In the genomic region with DNA sequence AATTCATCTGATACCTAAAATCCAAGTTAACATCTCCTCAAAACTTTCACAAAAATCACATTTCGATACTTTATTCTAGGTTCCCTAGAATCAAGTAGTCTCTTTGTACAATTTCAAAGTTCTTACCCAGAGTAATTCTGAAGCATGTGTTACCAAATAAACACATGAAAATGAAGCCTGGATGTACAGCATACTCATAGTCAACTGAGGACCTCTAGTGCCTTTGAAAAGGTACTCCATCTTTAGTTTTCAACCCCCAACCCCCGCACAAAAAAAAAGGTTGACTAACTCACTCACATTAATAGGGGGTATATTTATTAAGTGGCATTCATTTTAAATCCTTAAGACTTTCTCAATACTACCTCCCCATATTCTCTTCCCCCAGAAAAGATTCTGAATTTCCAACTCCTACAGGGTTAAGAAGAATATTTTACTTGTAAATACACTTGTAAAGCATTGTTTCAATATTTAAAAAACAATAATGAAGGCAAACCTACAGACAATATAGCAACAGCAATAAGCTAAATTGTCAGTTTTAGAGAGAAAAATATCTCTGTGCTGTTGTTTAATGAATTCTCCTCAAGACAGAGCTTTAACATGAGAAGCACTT, we compare ENCODE assay signal across 8 cellular contexts. TPM values are rescaled to one million over a fixed set of nuclear protein-coding genes. Genes with fewer than 3 reads are reported as not detected.
DNase-seq lines count a peak whose midpoint lies in the region; ATAC-seq and TF ChIP-seq lines count a peak whose summit lies in the region.

No MANE protein-coding gene starts in this region.

- H3K9me3 Mint-ChIP-seq in GM23338: no peaks in the 10 kb centered on the region
- H3K9me3 Mint-ChIP-seq in naive thymus-derived CD4-positive, alpha-beta T cell: peaks cover 0 to 3% (median 0%) of the 10 kb centered on the region in 11 donors

- POLR2A ChIA-PET in naive thymus-derived CD4-positive, alpha-beta T cell (lab: Charles Lee): interaction anchor here (1.2 kb wide), 1 partner anchor 158 kb away, joined by 3 read pairs; no protein-coding TSS in a partner anchor

- in situ Hi-C loops in SK-MEL-5 (cut with HindIII; ENCODE audit: low pct_unique_long_range_greater_than_20kb, low sequenced_read_pairs): no loop called here

- peaks cover 9% of the 10 kb centered on the region; the same call in 2 of the 3 replicates for H3K4me1 Mint-ChIP-seq in GM23338
- peaks cover 18 to 79% (median 64%) of the 10 kb centered on the region in 7 donors for H3K4me1 Mint-ChIP-seq in naive thymus-derived CD4-positive, alpha-beta T cell

- intact Hi-C loops in naive thymus-derived CD4-positive, alpha-beta T cell (cut with micrococcal nuclease): loop anchor here (1.0 to 10.0 kb wide), 7 partner anchors 10 to 1101 kb away; no protein-coding TSS in a partner anchor

- H3K27ac Mint-ChIP-seq in GM23338: peak overlapping the region; percentile 32; the same call in 1 of the 2 replicates
- peak overlapping the region in 7 of 9 donors; percentile 32 to 83 (median 46) for H3K27ac Mint-ChIP-seq in naive thymus-derived CD4-positive, alpha-beta T cell

- no peaks in the 10 kb centered on the region for H3K36me3 Mint-ChIP-seq in GM23338 (ENCODE audit: low read depth)
- peaks cover 0 to 18% (median 10%) of the 10 kb centered on the region in 5 donors for H3K36me3 Mint-ChIP-seq in naive thymus-derived CD4-positive, alpha-beta T cell

- H3K9me2 ChIP-seq in GM23338 (ENCODE audit: insufficient read depth): no peaks in the 10 kb centered on the region

- H4K20me1 ChIP-seq in GM23338 (replicated peaks; ENCODE audit: insufficient read depth): no peaks in the 10 kb centered on the region

- no peak overlapping the region for H2AFZ ChIP-seq in GM23338

- H3F3A ChIP-seq in GM23338 (replicated peaks; ENCODE audit: low read depth): no peaks in the 10 kb centered on the region

- TF ChIP-seq CTCF in GM23338 (conservative IDR thresholded peaks at IDR 0.05; ENCODE audit: low read depth in 2 of 2): peak; percentile 70
- peak; percentile 72 for TF ChIP-seq CTCF in LNCAP (IDR thresholded peaks at IDR 0.05)
- peak; percentile 69 for TF ChIP-seq CTCF in epithelial cell of esophagus (IDR thresholded peaks at IDR 0.05; ENCODE audit: insufficient read depth, low read depth, low read length, missing control alignments)

- H3K27me3 Mint-ChIP-seq in GM23338 (ENCODE audit: insufficient read depth, low read depth, poor library complexity): no peaks in the 10 kb centered on the region
- H3K27me3 Mint-ChIP-seq in naive thymus-derived CD4-positive, alpha-beta T cell: no peaks in the 10 kb centered on the region

- H3K79me2 ChIP-seq in GM23338 (replicated peaks; ENCODE audit: insufficient read depth): no peaks in the 10 kb centered on the region

- H3K4me1 ChIP-seq in GM23338 (ENCODE audit: insufficient read depth): peaks cover 4% of the 10 kb centered on the region; the same call in 1 of the 2 replicates
- H3K4me1 ChIP-seq in naive thymus-derived CD4-positive, alpha-beta T cell (ENCODE audit: control insufficient read depth in 2 of 2, insufficient read depth in 2 of 2, low read length in 2 of 2): peaks cover 0 to 4% of the 10 kb centered on the region in 2 donors

- no peak overlapping the region for H3K4me3 Mint-ChIP-seq in GM23338
- peak overlapping the region in 4 of 10 donors; percentile 19 to 63 (median 35) for H3K4me3 Mint-ChIP-seq in naive thymus-derived CD4-positive, alpha-beta T cell

- no peak overlapping the region for H3K27ac ChIP-seq in GM23338 (ENCODE audit: low read depth)
- no peak overlapping the region for H3K27ac ChIP-seq in naive thymus-derived CD4-positive, alpha-beta T cell (ENCODE audit: low read depth, low read length)

- no peaks in the 10 kb centered on the region for H3K9me3 ChIP-seq in naive thymus-derived CD4-positive, alpha-beta T cell (ENCODE audit: control insufficient read depth in 2 of 3, low read length in 3 of 3)

- H3K4me3 ChIP-seq in GM23338 (no peak overlapping the region), epithelial cell of esophagus (ENCODE audit: low read length) (no peak overlapping the region)
- H3K4me3 ChIP-seq in naive thymus-derived CD4-positive, alpha-beta T cell (ENCODE audit: low read length): no peak overlapping the region

- DNase-seq in activated gamma-delta T cell treated with Interleukin-2 at 50 U/mL for 16 hours: peak; percentile 7
- no peak for DNase-seq in activated gamma-delta T cell (lab: John Stamatoyannopoulos, UW)
- peak; percentile 67 for DNase-seq in GM23338 (ENCODE audit: low spot score)
- peak; percentile 69 for DNase-seq in SK-MEL-5 (ENCODE audit: low read depth, low spot score)
- DNase-seq in epithelial cell of esophagus (ENCODE audit: low read depth): peak; percentile 60
- DNase-seq in naive thymus-derived CD4-positive, alpha-beta T cell: peak in 7 of 9 donors; percentile 23 to 62 (median 47)

- no peaks in the 10 kb centered on the region for H3K36me3 ChIP-seq in GM23338 (ENCODE audit: insufficient read depth)
- H3K36me3 ChIP-seq in naive thymus-derived CD4-positive, alpha-beta T cell (ENCODE audit: control insufficient read depth in 2 of 3, insufficient read depth in 3 of 3, low read length in 3 of 3): peaks cover 0 to under 1% (median 0%) of the 10 kb centered on the region in 3 experiments

- no peaks in the 10 kb centered on the region for H3K27me3 ChIP-seq in GM23338 (ENCODE audit: insufficient read depth)
- no peaks in the 10 kb centered on the region for H3K27me3 ChIP-seq in naive thymus-derived CD4-positive, alpha-beta T cell (ENCODE audit: control insufficient read depth in 2 of 2, insufficient read depth in 2 of 2, low read length in 2 of 2)

- CTCF ChIA-PET in naive thymus-derived CD4-positive, alpha-beta T cell (lab: Charles Lee): interaction anchor here (0.8 to 0.9 kb wide), 2 partner anchors 9 to 14 kb away, joined by 3 to 4 read pairs; no protein-coding TSS in a partner anchor

- peak; percentile 56; the same call in 2 of the 3 replicates for ATAC-seq in GM23338
- ATAC-seq in naive thymus-derived CD4-positive, alpha-beta T cell: peak; percentile 88
- ATAC-seq in HG03045 (IDR thresholded peaks at IDR 0.05; ENCODE audit: unreplicated experiment): no peak

- no peak overlapping the region for H3K4me2 ChIP-seq in GM23338

TF ChIP-seq in GM23338, 12 proteins besides CTCF, POLR2A, EP300 and RAD21 (continues in another document):
- no peak for TF ChIP-seq NANOG (IDR thresholded peaks at IDR 0.05; ENCODE audit: borderline replicate concordance)

RNA-seq across cellular contexts. Expression of gene PLN, which starts 3.1 kb away (rescaled TPM):
- not detected in 2 replicates for total RNA-seq in GM23338 (2014; rRNA removed; shearing (Covaris generic))
- polyA plus RNA-seq in GM23338 (2016; fragmentation: Nextera tagmentation; extraction: Ambion mirVana): 0.10 TPM in 1 of 2 replicates, not detected in the other
- total RNA-seq in SK-MEL-5 (2014; rRNA removed; shearing (Covaris generic)): not detected in 2 replicates
- polyA plus RNA-seq in SK-MEL-5 (2015; cell fraction: cytosol; rRNA removed): not detected in 2 replicates
- polyA plus RNA-seq in SK-MEL-5 (2015; cell fraction: nucleus; rRNA removed): not detected in 2 replicates
- under 1 TPM in 3 of 5 experiments, not detected in 2; 0.19 to 0.22 (median 0.20) TPM for total RNA-seq in naive thymus-derived CD4-positive, alpha-beta T cell
- polyA plus RNA-seq in naive thymus-derived CD4-positive, alpha-beta T cell: under 1 TPM; 0.09 to 0.34 TPM
